1 cellular context compared by ENCODE assay signal in the genomic region with DNA sequence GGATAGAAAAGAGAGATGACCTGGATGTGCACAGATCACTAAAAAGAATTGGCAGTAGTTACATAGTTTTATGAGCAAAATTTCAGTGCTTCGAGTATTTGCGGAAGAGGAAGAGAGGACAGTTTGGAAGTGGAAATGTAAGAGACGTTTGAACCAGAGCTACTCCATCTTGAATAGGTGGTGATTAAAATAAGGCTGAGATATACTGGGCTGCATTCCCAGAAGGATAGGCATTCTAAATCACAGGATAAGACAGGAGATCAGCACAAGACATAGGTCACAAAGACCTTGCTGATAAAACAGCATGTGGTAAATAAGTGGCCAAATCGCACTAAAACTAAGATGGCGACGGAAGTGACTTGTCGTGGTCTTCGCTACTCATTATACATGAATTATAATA.
TF ChIP-seq lines count a peak whose summit lies in the region.

No MANE protein-coding gene starts in this region.

TF ChIP-seq in K562, 482 proteins besides CTCF, POLR2A, EP300 and RAD21 (continued from another document and continues in another):
- TF ChIP-seq, protein P1, sequence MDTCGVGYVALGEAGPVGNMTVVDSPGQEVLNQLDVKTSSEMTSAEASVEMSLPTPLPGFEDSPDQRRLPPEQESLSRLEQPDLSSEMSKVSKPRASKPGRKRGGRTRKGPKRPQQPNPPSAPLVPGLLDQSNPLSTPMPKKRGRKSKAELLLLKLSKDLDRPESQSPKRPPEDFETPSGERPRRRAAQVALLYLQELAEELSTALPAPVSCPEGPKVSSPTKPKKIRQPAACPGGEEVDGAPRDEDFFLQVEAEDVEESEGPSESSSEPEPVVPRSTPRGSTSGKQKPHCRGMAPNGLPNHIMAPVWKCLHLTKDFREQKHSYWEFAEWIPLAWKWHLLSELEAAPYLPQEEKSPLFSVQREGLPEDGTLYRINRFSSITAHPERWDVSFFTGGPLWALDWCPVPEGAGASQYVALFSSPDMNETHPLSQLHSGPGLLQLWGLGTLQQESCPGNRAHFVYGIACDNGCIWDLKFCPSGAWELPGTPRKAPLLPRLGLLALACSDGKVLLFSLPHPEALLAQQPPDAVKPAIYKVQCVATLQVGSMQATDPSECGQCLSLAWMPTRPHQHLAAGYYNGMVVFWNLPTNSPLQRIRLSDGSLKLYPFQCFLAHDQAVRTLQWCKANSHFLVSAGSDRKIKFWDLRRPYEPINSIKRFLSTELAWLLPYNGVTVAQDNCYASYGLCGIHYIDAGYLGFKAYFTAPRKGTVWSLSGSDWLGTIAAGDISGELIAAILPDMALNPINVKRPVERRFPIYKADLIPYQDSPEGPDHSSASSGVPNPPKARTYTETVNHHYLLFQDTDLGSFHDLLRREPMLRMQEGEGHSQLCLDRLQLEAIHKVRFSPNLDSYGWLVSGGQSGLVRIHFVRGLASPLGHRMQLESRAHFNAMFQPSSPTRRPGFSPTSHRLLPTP (IDR thresholded peaks at IDR 0.05; ENCODE audit: borderline replicate concordance, extremely low read depth, insufficient read length) = no peak
- no peak for TF ChIP-seq ZNF146 (CRISPR knock-in tag; IDR thresholded peaks at IDR 0.05; ENCODE audit: unreplicated experiment)
- no peak for TF ChIP-seq ZNF121 (CRISPR knock-in tag; conservative IDR thresholded peaks at IDR 0.05)
- TF ChIP-seq, protein P2, sequence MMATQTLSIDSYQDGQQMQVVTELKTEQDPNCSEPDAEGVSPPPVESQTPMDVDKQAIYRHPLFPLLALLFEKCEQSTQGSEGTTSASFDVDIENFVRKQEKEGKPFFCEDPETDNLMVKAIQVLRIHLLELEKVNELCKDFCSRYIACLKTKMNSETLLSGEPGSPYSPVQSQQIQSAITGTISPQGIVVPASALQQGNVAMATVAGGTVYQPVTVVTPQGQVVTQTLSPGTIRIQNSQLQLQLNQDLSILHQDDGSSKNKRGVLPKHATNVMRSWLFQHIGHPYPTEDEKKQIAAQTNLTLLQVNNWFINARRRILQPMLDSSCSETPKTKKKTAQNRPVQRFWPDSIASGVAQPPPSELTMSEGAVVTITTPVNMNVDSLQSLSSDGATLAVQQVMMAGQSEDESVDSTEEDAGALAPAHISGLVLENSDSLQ (IDR thresholded peaks at IDR 0.05) = no peak
- no peak for TF ChIP-seq ARID1B (IDR thresholded peaks at IDR 0.05)
- no peak for TF ChIP-seq COPS2 (conservative IDR thresholded peaks at IDR 0.05)
- TF ChIP-seq DMBX1 (CRISPR knock-in tag; IDR thresholded peaks at IDR 0.05; ENCODE audit: borderline replicate concordance) = no peak
- TF ChIP-seq, protein P3, sequence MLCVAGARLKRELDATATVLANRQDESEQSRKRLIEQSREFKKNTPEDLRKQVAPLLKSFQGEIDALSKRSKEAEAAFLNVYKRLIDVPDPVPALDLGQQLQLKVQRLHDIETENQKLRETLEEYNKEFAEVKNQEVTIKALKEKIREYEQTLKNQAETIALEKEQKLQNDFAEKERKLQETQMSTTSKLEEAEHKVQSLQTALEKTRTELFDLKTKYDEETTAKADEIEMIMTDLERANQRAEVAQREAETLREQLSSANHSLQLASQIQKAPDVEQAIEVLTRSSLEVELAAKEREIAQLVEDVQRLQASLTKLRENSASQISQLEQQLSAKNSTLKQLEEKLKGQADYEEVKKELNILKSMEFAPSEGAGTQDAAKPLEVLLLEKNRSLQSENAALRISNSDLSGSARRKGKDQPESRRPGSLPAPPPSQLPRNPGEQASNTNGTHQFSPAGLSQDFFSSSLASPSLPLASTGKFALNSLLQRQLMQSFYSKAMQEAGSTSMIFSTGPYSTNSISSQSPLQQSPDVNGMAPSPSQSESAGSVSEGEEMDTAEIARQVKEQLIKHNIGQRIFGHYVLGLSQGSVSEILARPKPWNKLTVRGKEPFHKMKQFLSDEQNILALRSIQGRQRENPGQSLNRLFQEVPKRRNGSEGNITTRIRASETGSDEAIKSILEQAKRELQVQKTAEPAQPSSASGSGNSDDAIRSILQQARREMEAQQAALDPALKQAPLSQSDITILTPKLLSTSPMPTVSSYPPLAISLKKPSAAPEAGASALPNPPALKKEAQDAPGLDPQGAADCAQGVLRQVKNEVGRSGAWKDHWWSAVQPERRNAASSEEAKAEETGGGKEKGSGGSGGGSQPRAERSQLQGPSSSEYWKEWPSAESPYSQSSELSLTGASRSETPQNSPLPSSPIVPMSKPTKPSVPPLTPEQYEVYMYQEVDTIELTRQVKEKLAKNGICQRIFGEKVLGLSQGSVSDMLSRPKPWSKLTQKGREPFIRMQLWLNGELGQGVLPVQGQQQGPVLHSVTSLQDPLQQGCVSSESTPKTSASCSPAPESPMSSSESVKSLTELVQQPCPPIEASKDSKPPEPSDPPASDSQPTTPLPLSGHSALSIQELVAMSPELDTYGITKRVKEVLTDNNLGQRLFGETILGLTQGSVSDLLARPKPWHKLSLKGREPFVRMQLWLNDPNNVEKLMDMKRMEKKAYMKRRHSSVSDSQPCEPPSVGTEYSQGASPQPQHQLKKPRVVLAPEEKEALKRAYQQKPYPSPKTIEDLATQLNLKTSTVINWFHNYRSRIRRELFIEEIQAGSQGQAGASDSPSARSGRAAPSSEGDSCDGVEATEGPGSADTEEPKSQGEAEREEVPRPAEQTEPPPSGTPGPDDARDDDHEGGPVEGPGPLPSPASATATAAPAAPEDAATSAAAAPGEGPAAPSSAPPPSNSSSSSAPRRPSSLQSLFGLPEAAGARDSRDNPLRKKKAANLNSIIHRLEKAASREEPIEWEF (CRISPR knock-in tag; IDR thresholded peaks at IDR 0.05) = 0 out of 2 replicates have a peak, but pooled peaks have one; percentile 40
- TF ChIP-seq ILK (tag; IDR thresholded peaks at IDR 0.05; ENCODE audit: borderline replicate concordance, low read depth) = peak; percentile 82
- no peak for TF ChIP-seq TAF1 (IDR thresholded peaks at IDR 0.05; ENCODE audit: control insufficient read depth, extremely low read depth, insufficient read depth, low read length, severe bottlenecking)
- no peak for TF ChIP-seq GTF2F1 (IDR thresholded peaks at IDR 0.05; ENCODE audit: low read depth, low read length)
- no peak for TF ChIP-seq YY1 (IDR thresholded peaks at IDR 0.05; ENCODE audit: borderline replicate concordance in 1 of 3, control insufficient read depth in 1 of 3, extremely low read depth in 1 of 3, insufficient read depth in 3 of 3, insufficient read length in 1 of 3, insufficient replicate concordance in 2 of 3, low read depth in 1 of 3, low read length in 2 of 3)
- no peak for TF ChIP-seq ZNF124 (CRISPR knock-in tag; IDR thresholded peaks at IDR 0.05)
- no peak; the same call in 1 of the 2 replicates for TF ChIP-seq CXXC5 (CRISPR knock-in tag; IDR thresholded peaks at IDR 0.05)
- no peak for TF ChIP-seq KDM2B (CRISPR knock-in tag; IDR thresholded peaks at IDR 0.05)
- TF ChIP-seq SP1 (CRISPR knock-in tag; IDR thresholded peaks at IDR 0.05) = no peak
- TF ChIP-seq SIX5 (IDR thresholded peaks at IDR 0.05; ENCODE audit: borderline replicate concordance in 1 of 2, insufficient read depth in 1 of 2, low read depth in 1 of 2, low read length in 2 of 2) = no peak
- TF ChIP-seq, protein P4, sequence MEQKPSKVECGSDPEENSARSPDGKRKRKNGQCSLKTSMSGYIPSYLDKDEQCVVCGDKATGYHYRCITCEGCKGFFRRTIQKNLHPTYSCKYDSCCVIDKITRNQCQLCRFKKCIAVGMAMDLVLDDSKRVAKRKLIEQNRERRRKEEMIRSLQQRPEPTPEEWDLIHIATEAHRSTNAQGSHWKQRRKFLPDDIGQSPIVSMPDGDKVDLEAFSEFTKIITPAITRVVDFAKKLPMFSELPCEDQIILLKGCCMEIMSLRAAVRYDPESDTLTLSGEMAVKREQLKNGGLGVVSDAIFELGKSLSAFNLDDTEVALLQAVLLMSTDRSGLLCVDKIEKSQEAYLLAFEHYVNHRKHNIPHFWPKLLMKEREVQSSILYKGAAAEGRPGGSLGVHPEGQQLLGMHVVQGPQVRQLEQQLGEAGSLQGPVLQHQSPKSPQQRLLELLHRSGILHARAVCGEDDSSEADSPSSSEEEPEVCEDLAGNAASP (IDR thresholded peaks at IDR 0.05) = no peak
- no peak for TF ChIP-seq BRF1 (IDR thresholded peaks at IDR 0.05; ENCODE audit: borderline replicate concordance, extremely low read depth, insufficient read length)
- TF ChIP-seq ZNF217 (CRISPR knock-in tag; IDR thresholded peaks at IDR 0.05) = no peak
- TF ChIP-seq HMG20A (CRISPR knock-in tag; conservative IDR thresholded peaks at IDR 0.05) = no peak
- TF ChIP-seq TAL1 (IDR thresholded peaks at IDR 0.05) = no peak
- TF ChIP-seq MAFF (IDR thresholded peaks at IDR 0.05; ENCODE audit: low read length) = no peak
- no peak for TF ChIP-seq RBBP5 (IDR thresholded peaks at IDR 0.05; ENCODE audit: borderline replicate concordance, insufficient read depth, low read length, poor library complexity, severe bottlenecking)
- TF ChIP-seq, protein P5, sequence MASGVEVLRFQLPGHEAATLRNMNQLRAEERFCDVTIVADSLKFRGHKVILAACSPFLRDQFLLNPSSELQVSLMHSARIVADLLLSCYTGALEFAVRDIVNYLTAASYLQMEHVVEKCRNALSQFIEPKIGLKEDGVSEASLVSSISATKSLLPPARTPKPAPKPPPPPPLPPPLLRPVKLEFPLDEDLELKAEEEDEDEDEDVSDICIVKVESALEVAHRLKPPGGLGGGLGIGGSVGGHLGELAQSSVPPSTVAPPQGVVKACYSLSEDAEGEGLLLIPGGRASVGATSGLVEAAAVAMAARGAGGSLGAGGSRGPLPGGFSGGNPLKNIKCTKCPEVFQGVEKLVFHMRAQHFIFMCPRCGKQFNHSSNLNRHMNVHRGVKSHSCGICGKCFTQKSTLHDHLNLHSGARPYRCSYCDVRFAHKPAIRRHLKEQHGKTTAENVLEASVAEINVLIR (CRISPR knock-in tag; IDR thresholded peaks at IDR 0.05) = no peak
- TF ChIP-seq HDAC1 (IDR thresholded peaks at IDR 0.05) = no peak
- no peak for TF ChIP-seq CBX1 (IDR thresholded peaks at IDR 0.05; ENCODE audit: low read depth)
- TF ChIP-seq WHSC1 (IDR thresholded peaks at IDR 0.05; ENCODE audit: low read length) = no peak
- no peak for TF ChIP-seq ETV5 (CRISPR knock-in tag; IDR thresholded peaks at IDR 0.05; ENCODE audit: low read depth)
- no peak for TF ChIP-seq XRCC4 (IDR thresholded peaks at IDR 0.05; ENCODE audit: extremely low read depth, insufficient read depth, insufficient read length)
- TF ChIP-seq TBP (optimal IDR thresholded peaks at IDR 0.05; ENCODE audit: low read depth, low read length) = no peak
- TF ChIP-seq, protein P6, sequence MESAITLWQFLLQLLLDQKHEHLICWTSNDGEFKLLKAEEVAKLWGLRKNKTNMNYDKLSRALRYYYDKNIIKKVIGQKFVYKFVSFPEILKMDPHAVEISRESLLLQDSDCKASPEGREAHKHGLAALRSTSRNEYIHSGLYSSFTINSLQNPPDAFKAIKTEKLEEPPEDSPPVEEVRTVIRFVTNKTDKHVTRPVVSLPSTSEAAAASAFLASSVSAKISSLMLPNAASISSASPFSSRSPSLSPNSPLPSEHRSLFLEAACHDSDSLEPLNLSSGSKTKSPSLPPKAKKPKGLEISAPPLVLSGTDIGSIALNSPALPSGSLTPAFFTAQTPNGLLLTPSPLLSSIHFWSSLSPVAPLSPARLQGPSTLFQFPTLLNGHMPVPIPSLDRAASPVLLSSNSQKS (CRISPR knock-in tag; IDR thresholded peaks at IDR 0.05) = no peak
- TF ChIP-seq ESRRA (IDR thresholded peaks at IDR 0.05; ENCODE audit: borderline replicate concordance, low read depth) = no peak
- TF ChIP-seq, protein P7, sequence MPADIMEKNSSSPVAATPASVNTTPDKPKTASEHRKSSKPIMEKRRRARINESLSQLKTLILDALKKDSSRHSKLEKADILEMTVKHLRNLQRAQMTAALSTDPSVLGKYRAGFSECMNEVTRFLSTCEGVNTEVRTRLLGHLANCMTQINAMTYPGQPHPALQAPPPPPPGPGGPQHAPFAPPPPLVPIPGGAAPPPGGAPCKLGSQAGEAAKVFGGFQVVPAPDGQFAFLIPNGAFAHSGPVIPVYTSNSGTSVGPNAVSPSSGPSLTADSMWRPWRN (IDR thresholded peaks at IDR 0.05; ENCODE audit: low read depth) = no peak
- TF ChIP-seq EZH2 (IDR thresholded peaks at IDR 0.05; ENCODE audit: borderline replicate concordance, low read depth, low read length) = no peak
- no peak for TF ChIP-seq HDAC2 (IDR thresholded peaks at IDR 0.05)
